13 cellular contexts compared by ENCODE assay signal in genomic region chr2:102488063-102488462, GRCh38. TPM values are rescaled to one million over a fixed set of nuclear protein-coding genes. Genes with fewer than 3 reads are reported as not detected.
DNase-seq lines count a peak whose midpoint lies in the region; ATAC-seq and TF ChIP-seq lines count a peak whose summit lies in the region.
"Had no signal": no experiment of that assay in that cellular context is flagged by ENCODE, and none has a peak within 500 bp of the region (broad histone marks: within the 10 kb centered on the region; RNA-seq: fewer than 3 reads in every experiment).

No MANE protein-coding gene starts in this region.

- H3K4me3 Mint-ChIP-seq in Caco-2 (ENCODE audit: unreplicated experiment), result no peak overlapping the region
- H3K4me3 Mint-ChIP-seq: CD14-positive monocyte had no signal

- no peaks in the 10 kb centered on the region for H4K20me1 ChIP-seq in PC-9 (ENCODE audit: insufficient read depth)

- peak overlapping the region; percentile 91 for H3K27ac ChIP-seq in PC-9
- peak overlapping the region; percentile 85 for H3K27ac ChIP-seq in epithelial cell of prostate
- H3K27ac ChIP-seq: ovary had no signal

- H3K36me3 ChIP-seq in Caco-2 (ENCODE audit: control insufficient read depth, insufficient read depth, low read length) (no peaks in the 10 kb centered on the region), PC-9 (ENCODE audit: low read depth) (no peaks in the 10 kb centered on the region)
- H3K36me3 ChIP-seq: ovary had no signal

- no peaks in the 10 kb centered on the region for H3K27me3 Mint-ChIP-seq in Caco-2 (ENCODE audit: insufficient read depth, unreplicated experiment)

- no TSS peak for BruUV-seq in Caco-2 (replicated peaks; lab: Mats Ljungman, UMichigan)
- BruUV-seq in PC-9 (replicated peaks; lab: Mats Ljungman, UMichigan), result no TSS peak

- peak overlapping the region; percentile 63; the same call in 1 of the 2 replicates for H2AFZ ChIP-seq in PC-9

- peak; percentile 50 to 57 for DNase-seq in Caco-2
- DNase-seq in PC-9, result peak; percentile 87 to 99
- peak; percentile 91 for DNase-seq in epithelial cell of prostate (ENCODE audit: low read depth, low spot score)
- DNase-seq in mucosa of gallbladder (ENCODE audit: low spot score), result peak; percentile 56
- no peak for DNase-seq in stimulated activated CD4-positive, alpha-beta T cell treated with anti-CD3 and anti-CD28 coated beads, Interleukin-4, amount 100 ng/mL, for 4 hours
- DNase-seq in activated CD8-positive, alpha-beta memory T cell treated with anti-CD3 and anti-CD28 coated beads for 24 hours, result no peak
- DNase-seq: activated T-cell treated with anti-CD3 and anti-CD28 coated beads, Interleukin-2, amount 50 U/mL, for 1 hour; NCI-H1105 treated with DMSO at 0.1 percent for 48 hours; ovary had no signal

- no peaks in the 10 kb centered on the region for H3K27me3 ChIP-seq in Caco-2 (replicated peaks; ENCODE audit: control insufficient read depth, insufficient read depth, low read length)
- H3K27me3 ChIP-seq in PC-9 (ENCODE audit: insufficient read depth, low read depth), result no peaks in the 10 kb centered on the region
- H3K27me3 ChIP-seq: ovary had no signal

- H3K36me3 Mint-ChIP-seq in Caco-2 (ENCODE audit: insufficient read depth, unreplicated experiment), result no peaks in the 10 kb centered on the region
- H3K36me3 Mint-ChIP-seq: CD14-positive monocyte had no signal

- H3K9me3 Mint-ChIP-seq in Caco-2 (ENCODE audit: unreplicated experiment), result peaks cover 5% of the 10 kb centered on the region

- CTCF ChIA-PET in Caco-2 (lab: Charles Lee) (interaction anchor here (0.7 to 1.0 kb wide), 3 partner anchors 14 to 25 kb away, joined by 3 read pairs; partner anchors contain the start of gene SLC9A4), PC-9 (lab: Charles Lee) (interaction anchor here (0.6 to 1.0 kb wide), 3 partner anchors 15 to 153 kb away, joined by 3 to 5 read pairs (median 5); partner anchors contain the start of gene SLC9A4)

- POLR2A ChIA-PET in Caco-2 (lab: Charles Lee) (no interaction called here), PC-9 (lab: Charles Lee; ENCODE audit: unreplicated experiment) (interaction anchor here (0.6 to 0.7 kb wide), 3 partner anchors 11 to 143 kb away, joined by 3 to 15 read pairs (median 12); no protein-coding TSS in a partner anchor)

- TF ChIP-seq CTCF in Caco-2 (IDR thresholded peaks at IDR 0.05; ENCODE audit: insufficient read depth in 1 of 2, low read depth in 1 of 2, low read length in 1 of 2, severe bottlenecking in 1 of 2, unreplicated experiment in 1 of 2), result no peak
- TF ChIP-seq CTCF in PC-9 (conservative IDR thresholded peaks at IDR 0.05), result no peak

- ATAC-seq in GM18909 (IDR thresholded peaks at IDR 0.05; ENCODE audit: poor library complexity, unreplicated experiment), result no peak
- ATAC-seq in GM21786 (IDR thresholded peaks at IDR 0.05; ENCODE audit: unreplicated experiment), result no peak
- ATAC-seq: GM12878 had no signal

- intact Hi-C loops in Caco-2 (cut with micrococcal nuclease; ENCODE audit: unreplicated experiment), result no loop called here
- intact Hi-C loops in PC-9 (cut with micrococcal nuclease; ENCODE audit: unreplicated experiment), result loop anchor here (1.0 to 2.0 kb wide), 7 partner anchors 15 to 131 kb away; partner anchors contain the start of genes SLC9A2 and SLC9A4

- no peak overlapping the region for H3K27ac Mint-ChIP-seq in Caco-2 (ENCODE audit: unreplicated experiment)

- H3F3A ChIP-seq in PC-9 (ENCODE audit: insufficient read depth, low read depth), result peaks cover 27% of the 10 kb centered on the region

- H3K9me3 ChIP-seq in Caco-2 (no peaks in the 10 kb centered on the region), PC-9 (ENCODE audit: insufficient read depth, low read depth) (peaks cover 10% of the 10 kb centered on the region)
- H3K9me3 ChIP-seq: ovary had no signal

- H3K4me1 Mint-ChIP-seq in Caco-2 (ENCODE audit: low read depth, unreplicated experiment), result no peaks in the 10 kb centered on the region

- H3K9me2 ChIP-seq in PC-9 (ENCODE audit: insufficient read depth), result no peaks in the 10 kb centered on the region

- H3K4me1 ChIP-seq in Caco-2, result peaks cover 13% of the 10 kb centered on the region
- H3K4me1 ChIP-seq in PC-9 (replicated peaks; ENCODE audit: insufficient read depth), result peaks cover 38% of the 10 kb centered on the region

- H3K79me2 ChIP-seq in PC-9 (ENCODE audit: low read depth), result no peaks in the 10 kb centered on the region

- no peak overlapping the region for H3K4me3 ChIP-seq in Caco-2 (ENCODE audit: low read depth, low read length)
- peak overlapping the region; percentile 3; the same call in 1 of the 2 replicates for H3K4me3 ChIP-seq in PC-9
- H3K4me3 ChIP-seq: GM12878, ovary had no signal

- peak overlapping the region; percentile 74 for H3K4me2 ChIP-seq in PC-9

RNA-seq across cellular contexts. Expression of gene SLC9A4, which starts 15.0 kb away (rescaled TPM):
- 1.2 and 1.4 TPM in 2 replicates for total RNA-seq in Caco-2 (2022)
- total RNA-seq in PC-9 (2021), result 0.85 and 1.1 TPM in 2 replicates
- total RNA-seq in mucosa of gallbladder, result 19.9 TPM

Comparison
In these comparisons a context has a peak if more than half of its experiments do, and no peak if none do; other contexts are left out.
1. DNase-seq: peak in Caco-2 (2 of 2), PC-9 (2 of 2), epithelial cell of prostate (single experiment) and mucosa of gallbladder (single experiment); none in stimulated activated CD4-positive, alpha-beta T cell treated with anti-CD3 and anti-CD28 coated beads, Interleukin-4, amount 100 ng/mL, for 4 hours (0 of 2) and activated CD8-positive, alpha-beta memory T cell treated with anti-CD3 and anti-CD28 coated beads for 24 hours (single experiment).